14 cellular contexts compared by ENCODE assay signal in the genomic region with DNA sequence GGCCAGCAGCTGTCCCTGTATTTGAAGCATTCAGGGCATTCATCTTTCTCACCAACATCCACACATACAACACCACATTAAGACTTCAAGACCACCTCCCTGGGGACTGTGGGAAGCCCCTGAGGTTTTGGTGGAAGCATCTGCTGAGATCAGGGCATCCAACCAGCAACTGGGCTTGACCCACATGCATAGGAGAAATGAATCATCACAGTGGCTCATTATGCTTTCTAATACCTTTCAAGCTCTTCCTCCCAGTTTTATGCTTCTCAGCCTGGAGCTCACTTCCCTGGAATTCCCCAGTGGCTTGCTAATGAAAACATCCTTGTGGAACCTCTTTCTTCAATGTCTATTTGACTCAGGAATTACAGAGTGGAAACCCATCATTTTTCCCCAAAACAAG. TPM values are rescaled to one million over a fixed set of nuclear protein-coding genes. Genes with fewer than 3 reads are reported as not detected.
DNase-seq lines count a peak whose midpoint lies in the region; ATAC-seq and TF ChIP-seq lines count a peak whose summit lies in the region.
"Had no signal": no experiment of that assay in that cellular context is flagged by ENCODE, and none has a peak within 500 bp of the region (broad histone marks: within the 10 kb centered on the region; RNA-seq: fewer than 3 reads in every experiment).

No MANE protein-coding gene starts in this region.

- no peaks in the 10 kb centered on the region for H3K9me3 ChIP-seq in osteoblast (ENCODE audit: low read depth, low read length)

- H3K27ac Mint-ChIP-seq in activated B cell treated with CpG ODN at 0.5 μM for 24 hours, result no peak overlapping the region
- H3K27ac Mint-ChIP-seq: progenitor cell of endocrine pancreas had no signal

- H3K4me3 ChIP-seq in osteoblast (ENCODE audit: insufficient read depth, low read length), result no peak overlapping the region
- H3K4me3 ChIP-seq: lung had no signal

- no peaks in the 10 kb centered on the region for H3K36me3 ChIP-seq in osteoblast (ENCODE audit: insufficient read depth, low read length)

- H3K79me2 ChIP-seq in osteoblast (ENCODE audit: insufficient read depth, low read length), result no peaks in the 10 kb centered on the region

- intact Hi-C loops in activated B cell treated with CpG ODN at 0.5 μM for 24 hours (cut with micrococcal nuclease), result no loop called here

- POLR2A ChIA-PET in activated B cell treated with CpG ODN at 0.5 μM for 24 hours (lab: Charles Lee), result no interaction called here

- no peaks in the 10 kb centered on the region for H3K4me1 Mint-ChIP-seq in activated B cell treated with CpG ODN at 0.5 μM for 24 hours

- no peak for TF ChIP-seq CTCF in activated B cell treated with CpG ODN at 0.5 μM for 24 hours (IDR thresholded peaks at IDR 0.05)
- no peak for TF ChIP-seq CTCF in osteoblast (IDR thresholded peaks at IDR 0.05; ENCODE audit: extremely low read depth, low read depth, low read length)

- H3K27me3 ChIP-seq in osteoblast (ENCODE audit: insufficient read depth, low read length), result no peaks in the 10 kb centered on the region

- DNase-seq in activated B cell treated with CpG ODN at 0.5 μM for 24 hours (no peak), osteoblast (ENCODE audit: insufficient read length, low spot score, missing footprints) (peak; percentile 94)
- DNase-seq in activated naive CD4-positive, alpha-beta T cell treated with anti-CD3 and anti-CD28 coated beads, Interleukin-2, amount 50 U/mL, for 16 hours, result no peak
- no peak for DNase-seq in activated naive CD4-positive, alpha-beta T cell treated with Interleukin-2 at 50 U/mL for 16 hours
- DNase-seq: activated CD4-positive, alpha-beta T cell treated with anti-CD3 and anti-CD28 coated beads for 4 hours; NCI-H1694 treated with DMSO at 0.1 percent for 48 hours had no signal

- CTCF ChIA-PET in activated B cell treated with CpG ODN at 0.5 μM for 24 hours (lab: Charles Lee), result no interaction called here

- H3K27ac ChIP-seq in osteoblast (ENCODE audit: low read depth, low read length), result no peak overlapping the region
- H3K27ac ChIP-seq: HL-60 had no signal

- no peak overlapping the region for H3K4me3 Mint-ChIP-seq in activated B cell treated with CpG ODN at 0.5 μM for 24 hours

- no peaks in the 10 kb centered on the region for H4K20me1 ChIP-seq in osteoblast (ENCODE audit: insufficient read depth, low read length)

- peaks cover 1% of the 10 kb centered on the region for H3K27me3 Mint-ChIP-seq in activated B cell treated with CpG ODN at 0.5 μM for 24 hours

- peak overlapping the region; percentile 8 for H3K4me2 ChIP-seq in osteoblast (ENCODE audit: insufficient read depth, low read length)

- peaks cover 18% of the 10 kb centered on the region for H3K4me1 ChIP-seq in osteoblast (ENCODE audit: insufficient read depth, low read length)

- ATAC-seq in GM18519 (IDR thresholded peaks at IDR 0.05; ENCODE audit: low FRiP score, unreplicated experiment), result peak; percentile 55
- peak; percentile 63 for ATAC-seq in HG02870 (IDR thresholded peaks at IDR 0.05; ENCODE audit: unreplicated experiment)
- ATAC-seq in activated B cell treated with CpG ODN at 0.5 μM for 24 hours (ENCODE audit: low read depth), result peak; percentile 50
- ATAC-seq in HG03039 (IDR thresholded peaks at IDR 0.05; ENCODE audit: unreplicated experiment), result no peak
- ATAC-seq in HG03025 (IDR thresholded peaks at IDR 0.05; ENCODE audit: low FRiP score, unreplicated experiment), result no peak

- H3K9me3 Mint-ChIP-seq in activated B cell treated with CpG ODN at 0.5 μM for 24 hours, result no peaks in the 10 kb centered on the region

- no peaks in the 10 kb centered on the region for H3K36me3 Mint-ChIP-seq in activated B cell treated with CpG ODN at 0.5 μM for 24 hours (ENCODE audit: low read depth)

- H2AFZ ChIP-seq in osteoblast (ENCODE audit: low read length), result no peak overlapping the region

RNA-seq across cellular contexts. Expression of a gene that starts 21.4 kb away (rescaled TPM):
- total RNA-seq in activated B cell treated with CpG ODN at 0.5 μM for 24 hours (0.05 and 0.24 TPM in 2 replicates), osteoblast (6.8 and 9.8 TPM in 2 replicates)
- total RNA-seq: fibroblast of lung, progenitor cell of endocrine pancreas had no signal

Comparison
In these comparisons a context has a peak if more than half of its experiments do, and no peak if none do; other contexts are left out.
1. ATAC-seq: peak in GM18519 (single experiment), HG02870 (single experiment) and activated B cell treated with CpG ODN at 0.5 μM for 24 hours (single experiment); none in HG03039 (single experiment) and HG03025 (single experiment).